In genomic region chr11:72103754-72104167, GRCh38 we compare ENCODE assay signal across 8 cellular contexts. TPM values are rescaled to one million over a fixed set of nuclear protein-coding genes. Genes with fewer than 3 reads are reported as not detected.
DNase-seq lines count a peak whose midpoint lies in the region; ATAC-seq, FAIRE-seq and TF ChIP-seq lines count a peak whose summit lies in the region.

No MANE protein-coding gene starts in this region.

- POLR2A ChIA-PET in HepG2 (lab: Yijun Ruan, JAX): interaction anchor here (1.3 to 2.4 kb wide), 2 partner anchors 9 to 63 kb away, joined by 5 to 13 read pairs; partner anchors contain the start of gene ANAPC15

- H3K4me3 ChIP-seq in adrenal gland (peak overlapping the region in 2 of 4 donors; percentile 91), HepG2 (replicated peaks in 1 of 3; ENCODE audit: insufficient read depth in 1 of 3, low read depth in 2 of 3, low read length in 3 of 3) (0 out of 6 replicates have a peak overlapping the region, but pooled peaks of 1 of the 3 experiments have one; percentile 12), thymus (ENCODE audit: low read length) (peak overlapping the region; percentile 67)

- TF ChIP-seq RAD21 in HepG2 (CRISPR knock-in tag; IDR thresholded peaks at IDR 0.05): no peak

- peaks cover 35 to 41% of the 10 kb centered on the region in 2 donors for H3K4me1 ChIP-seq in adrenal gland (replicated peaks in 1 of 2)
- H3K4me1 ChIP-seq in HepG2 (ENCODE audit: insufficient read depth, low read length): peaks cover 39% of the 10 kb centered on the region
- peaks cover 15% of the 10 kb centered on the region for H3K4me1 ChIP-seq in thymus (ENCODE audit: control insufficient read depth, insufficient read depth, low read length)

- TF ChIP-seq POLR2A in adrenal gland (IDR thresholded peaks at IDR 0.05): no peak
- no peak for TF ChIP-seq POLR2A in HepG2 (IDR thresholded peaks at IDR 0.05; ENCODE audit: insufficient read depth in 1 of 2, low read depth in 2 of 2, low read length in 2 of 2)

- no peak for DNase-seq in activated CD4-positive, alpha-beta T cell treated with anti-CD3 and anti-CD28 coated beads, Interleukin-2, amount 10 ng/mL, durations not matched to agents 24 days and 14 days
- no peak for DNase-seq in activated CD4-positive, alpha-beta T cell treated with anti-CD3 and anti-CD28 coated beads, Interleukin-2, amount 50 U/mL, for 4 hours
- DNase-seq in adrenal gland (no peak), HepG2 (ENCODE audit: low spot score) (no peak)
- DNase-seq in stimulated activated CD4-positive, alpha-beta T cell treated with anti-CD3 and anti-CD28 coated beads, Interleukin-15, amount 100 ng/mL, for 24 hours: no peak

- H3K79me2 ChIP-seq in HepG2 (ENCODE audit: insufficient read depth, low read length): peaks cover 31% of the 10 kb centered on the region

- peaks cover 26% of the 10 kb centered on the region for H3K36me3 Mint-ChIP-seq in activated CD4-positive, alpha-beta T cell treated with anti-CD3 and anti-CD28 coated beads, Interleukin-2, amount 10 ng/mL, durations not matched to agents 24 days and 14 days (ENCODE audit: low read depth)

- H3K4me1 Mint-ChIP-seq in activated CD4-positive, alpha-beta T cell treated with anti-CD3 and anti-CD28 coated beads, Interleukin-2, amount 10 ng/mL, durations not matched to agents 24 days and 14 days: peaks cover 38% of the 10 kb centered on the region

- peak overlapping the region; percentile 98 for H3K4me3 Mint-ChIP-seq in activated CD4-positive, alpha-beta T cell treated with anti-CD3 and anti-CD28 coated beads, Interleukin-2, amount 10 ng/mL, durations not matched to agents 24 days and 14 days

- no peak overlapping the region; the same call in 1 of the 2 replicates for H3K9ac ChIP-seq in HepG2 (ENCODE audit: insufficient read depth, low read depth, low read length)

- H3K36me3 ChIP-seq in adrenal gland (replicated peaks in 1 of 2): peaks cover 0 to 6% of the 10 kb centered on the region in 2 donors
- H3K36me3 ChIP-seq in HepG2 (replicated peaks in 1 of 2; ENCODE audit: control insufficient read depth in 1 of 2, insufficient read depth in 2 of 2, low read length in 2 of 2): peaks cover 3 to 13% of the 10 kb centered on the region in 2 experiments; a peak in 3 of 5 replicates
- H3K36me3 ChIP-seq in thymus (ENCODE audit: control insufficient read depth, insufficient read depth): peaks cover 16% of the 10 kb centered on the region

- peak overlapping the region; percentile 51 for H3K4me2 ChIP-seq in HepG2 (ENCODE audit: low read depth, low read length)

- H3K27ac ChIP-seq in adrenal gland (peak overlapping the region in 4 of 5 donors; percentile 71 to 95 (median 86)), HepG2 (ENCODE audit: extremely low read length, insufficient read depth, low read length) (peak overlapping the region; percentile 62), thymus (ENCODE audit: low read depth) (peak overlapping the region; percentile 86)

- no peaks in the 10 kb centered on the region for H3K9me3 Mint-ChIP-seq in activated CD4-positive, alpha-beta T cell treated with anti-CD3 and anti-CD28 coated beads, Interleukin-2, amount 10 ng/mL, durations not matched to agents 24 days and 14 days

- H4K20me1 ChIP-seq in HepG2 (ENCODE audit: insufficient read depth, low read length): no peaks in the 10 kb centered on the region

- peak in 1 of 6 experiments; percentile 35 for TF ChIP-seq CTCF in adrenal gland (IDR thresholded peaks at IDR 0.05)
- TF ChIP-seq CTCF in HepG2 (CRISPR knock-in tag; IDR thresholded peaks at IDR 0.05): no peak

- in situ Hi-C loops in HepG2 (cut with HindIII; ENCODE audit: extremely low pct_ligation_motif_present, low pct_unique_long_range_greater_than_20kb): no loop called here

- no peak overlapping the region for H2AFZ ChIP-seq in HepG2 (ENCODE audit: low read length)

- peak overlapping the region; percentile 94 for H3K27ac Mint-ChIP-seq in activated CD4-positive, alpha-beta T cell treated with anti-CD3 and anti-CD28 coated beads, Interleukin-2, amount 10 ng/mL, durations not matched to agents 24 days and 14 days

- no peaks in the 10 kb centered on the region for H3K9me3 ChIP-seq in adrenal gland (replicated peaks in 1 of 3)
- H3K9me3 ChIP-seq in HepG2 (ENCODE audit: low read length): no peaks in the 10 kb centered on the region
- no peaks in the 10 kb centered on the region for H3K9me3 ChIP-seq in thymus (ENCODE audit: control insufficient read depth)

- CTCF ChIA-PET in HepG2 (lab: Yijun Ruan, JAX; ENCODE audit: low intra/inter-chr PET ratio, low total read pairs): no interaction called here

- H3K27me3 ChIP-seq in adrenal gland (no peaks in the 10 kb centered on the region), HepG2 (ENCODE audit: control insufficient read depth in 1 of 2, insufficient read depth in 2 of 2, low read length in 2 of 2) (no peaks in the 10 kb centered on the region; a peak in 1 of 5 replicates), thymus (ENCODE audit: control insufficient read depth, insufficient read depth) (no peaks in the 10 kb centered on the region)

- no peak for TF ChIP-seq EP300 in HepG2 (IDR thresholded peaks at IDR 0.05; ENCODE audit: low read depth in 2 of 2, low read length in 2 of 2)
- TF ChIP-seq EP300 in HepG2 (CRISPR knock-in tag; IDR thresholded peaks at IDR 0.05; ENCODE audit: borderline replicate concordance): no peak

- 78 to 85% (median 81%) methylated on average over 11 of the region's 11 CpGs for WGBS in adrenal gland, 4 donors
- 99% methylated on average over 9 of the region's 11 CpGs for WGBS in HepG2 (ENCODE audit: low lambda C conversion rate)
- 88% methylated on average over 11 of the region's 11 CpGs for WGBS in thymus

- BruUV-seq in HepG2 (replicated peaks; lab: Mats Ljungman, UMichigan): TSS peak; percentile 91

- H3K27me3 Mint-ChIP-seq in activated CD4-positive, alpha-beta T cell treated with anti-CD3 and anti-CD28 coated beads, Interleukin-2, amount 10 ng/mL, durations not matched to agents 24 days and 14 days: no peaks in the 10 kb centered on the region

- no peak for FAIRE-seq in HepG2 (lab: Jason Lieb, UNC)

- intact Hi-C loops in activated CD4-positive, alpha-beta T cell treated with anti-CD3 and anti-CD28 coated beads, Interleukin-2, amount 10 ng/mL, durations not matched to agents 24 days and 14 days (cut with micrococcal nuclease): loop anchor here (1.0 to 5.0 kb wide), 5 partner anchors 9 to 175 kb away; partner anchors contain the start of genes ANAPC15, LRRC51, NUMA1 and RNF121
- intact Hi-C loops in adrenal gland (cut with DNase I) (loop anchor here in 1 of 2 donors (10.0 kb wide), 1 partner anchor 331 kb away; the partner anchor contains the start of gene CLPB), HepG2 (cut with micrococcal nuclease; ENCODE audit: unreplicated experiment) (loop anchor here (1.0 to 2.0 kb wide), 2 partner anchors 9 to 23 kb away; partner anchors contain the start of genes ANAPC15, LRRC51 and NUMA1)

- ATAC-seq in HepG2: no peak
- no peak for ATAC-seq in GM21423 (IDR thresholded peaks at IDR 0.05; ENCODE audit: unreplicated experiment)
- no peak for ATAC-seq in HG03196 (IDR thresholded peaks at IDR 0.05; ENCODE audit: unreplicated experiment)

RNA-seq across cellular contexts. Expression of gene LAMTOR1, which starts 0.7 kb away (rescaled TPM):
- total RNA-seq in activated CD4-positive, alpha-beta T cell treated with anti-CD3 and anti-CD28 coated beads, Interleukin-2, amount 10 ng/mL, durations not matched to agents 24 days and 14 days: 78.6 and 81.4 TPM in 2 replicates
- total RNA-seq in adrenal gland: 100 to 1,000 TPM; 107 to 297 (median 165) TPM
- 100 to 1,000 TPM in 1 of 3 donors, 10 to 100 TPM in 2; 86.1 to 140 (median 89.1) TPM for polyA plus RNA-seq in adrenal gland
- total RNA-seq in HepG2 (2016; rRNA removed; fragmentation: Illumina TruSeq; extraction: Trizol): 63.4 and 66.0 TPM in 2 replicates
- total RNA-seq in HepG2 (2016; cell fraction: cytosol; rRNA removed; fragmentation: Illumina TruSeq; extraction: Trizol; ENCODE audit: low read depth): 126 and 135 TPM in 2 replicates
- total RNA-seq in HepG2 (2016; cell fraction: insoluble cytoplasmic fraction; rRNA removed; fragmentation: Illumina TruSeq; extraction: Trizol): 54.5 and 63.4 TPM in 2 replicates
- 137 and 158 TPM in 2 replicates for total RNA-seq in HepG2 (2016; cell fraction: membrane; rRNA removed; fragmentation: Illumina TruSeq; extraction: Trizol)
- 32.3 and 35.3 TPM in 2 replicates for total RNA-seq in HepG2 (2016; cell fraction: nucleus; rRNA removed; fragmentation: Illumina TruSeq; extraction: Trizol)
- 60.4 and 68.2 TPM in 2 replicates for polyA plus RNA-seq in HepG2 (2011; rRNA removed)
- polyA plus RNA-seq in HepG2 (2011; cell fraction: cytosol; rRNA removed): 55.4 and 70.7 TPM in 2 replicates
- 50.2 and 55.1 TPM in 2 replicates for polyA plus RNA-seq in HepG2 (2011; cell fraction: nucleus; rRNA removed)
- 45.2 and 46.6 TPM in 2 replicates for polyA plus RNA-seq in HepG2 (2012)
- 209 and 215 TPM in 2 replicates for polyA plus RNA-seq in HepG2 (2016; cell fraction: cytosol; fragmentation: Illumina TruSeq; extraction: Trizol; ENCODE audit: low read depth)
- 81.6 and 89.9 TPM in 2 replicates for polyA plus RNA-seq in HepG2 (2016; cell fraction: insoluble cytoplasmic fraction; fragmentation: Illumina TruSeq; extraction: Trizol; ENCODE audit: low read depth)
- polyA plus RNA-seq in HepG2 (2016; cell fraction: membrane; fragmentation: Illumina TruSeq; extraction: Trizol; ENCODE audit: low read depth): 210 and 214 TPM in 2 replicates
- polyA plus RNA-seq in HepG2 (2016; cell fraction: nucleus; fragmentation: Illumina TruSeq; extraction: Trizol; ENCODE audit: insufficient read depth, low read depth): 62.0 and 71.8 TPM in 2 replicates
- polyA minus RNA-seq in HepG2 (2011; rRNA and poly(A)+ RNA removed; ENCODE audit: low replicate concordance): 222 and 285 TPM in 2 replicates
- polyA minus RNA-seq in HepG2 (2011; cell fraction: cytosol; rRNA and poly(A)+ RNA removed): 43.9 and 45.7 TPM in 2 replicates
- 42.5 and 48.2 TPM in 2 replicates for polyA minus RNA-seq in HepG2 (2011; cell fraction: nucleus; rRNA and poly(A)+ RNA removed)
- polyA plus RNA-seq in thymus: 104 TPM

RNA-seq across cellular contexts. Expression of gene TOMT, which starts 2.0 kb away (rescaled TPM):
- not detected in 2 replicates for total RNA-seq in activated CD4-positive, alpha-beta T cell treated with anti-CD3 and anti-CD28 coated beads, Interleukin-2, amount 10 ng/mL, durations not matched to agents 24 days and 14 days
- total RNA-seq in adrenal gland (not detected), HepG2 (2016; rRNA removed; fragmentation: Illumina TruSeq; extraction: Trizol) (not detected in 2 replicates)
- polyA plus RNA-seq in adrenal gland (not detected), HepG2 (2011; rRNA removed) (not detected in 2 replicates), thymus (not detected)
- not detected in 2 replicates for total RNA-seq in HepG2 (2016; cell fraction: cytosol; rRNA removed; fragmentation: Illumina TruSeq; extraction: Trizol; ENCODE audit: low read depth)
- not detected in 2 replicates for total RNA-seq in HepG2 (2016; cell fraction: insoluble cytoplasmic fraction; rRNA removed; fragmentation: Illumina TruSeq; extraction: Trizol)
- not detected in 2 replicates for total RNA-seq in HepG2 (2016; cell fraction: membrane; rRNA removed; fragmentation: Illumina TruSeq; extraction: Trizol)
- not detected in 2 replicates for total RNA-seq in HepG2 (2016; cell fraction: nucleus; rRNA removed; fragmentation: Illumina TruSeq; extraction: Trizol)
- polyA plus RNA-seq in HepG2 (2011; cell fraction: cytosol; rRNA removed): not detected in 2 replicates
- polyA plus RNA-seq in HepG2 (2011; cell fraction: nucleus; rRNA removed): 0.18 TPM in 1 of 2 replicates, not detected in the other
- polyA plus RNA-seq in HepG2 (2012): not detected in 2 replicates
- polyA plus RNA-seq in HepG2 (2016; cell fraction: cytosol; fragmentation: Illumina TruSeq; extraction: Trizol; ENCODE audit: low read depth): not detected in 2 replicates
- not detected in 2 replicates for polyA plus RNA-seq in HepG2 (2016; cell fraction: insoluble cytoplasmic fraction; fragmentation: Illumina TruSeq; extraction: Trizol; ENCODE audit: low read depth)
- not detected in 2 replicates for polyA plus RNA-seq in HepG2 (2016; cell fraction: membrane; fragmentation: Illumina TruSeq; extraction: Trizol; ENCODE audit: low read depth)
- polyA plus RNA-seq in HepG2 (2016; cell fraction: nucleus; fragmentation: Illumina TruSeq; extraction: Trizol; ENCODE audit: insufficient read depth, low read depth): not detected in 2 replicates
- not detected in 2 replicates for polyA minus RNA-seq in HepG2 (2011; rRNA and poly(A)+ RNA removed; ENCODE audit: low replicate concordance)
- not detected in 2 replicates for polyA minus RNA-seq in HepG2 (2011; cell fraction: cytosol; rRNA and poly(A)+ RNA removed)
- polyA minus RNA-seq in HepG2 (2011; cell fraction: nucleus; rRNA and poly(A)+ RNA removed): not detected in 2 replicates

RNA-seq across cellular contexts. Expression of gene ANAPC15, which starts 8.7 kb away (rescaled TPM):
- total RNA-seq in activated CD4-positive, alpha-beta T cell treated with anti-CD3 and anti-CD28 coated beads, Interleukin-2, amount 10 ng/mL, durations not matched to agents 24 days and 14 days: 52.1 and 54.9 TPM in 2 replicates
- total RNA-seq in adrenal gland (10 to 100 TPM; 15.3 to 36.6 (median 33.9) TPM), HepG2 (2016; rRNA removed; fragmentation: Illumina TruSeq; extraction: Trizol) (25.2 and 25.7 TPM in 2 replicates)
- polyA plus RNA-seq in adrenal gland (10 to 100 TPM; 62.7 to 80.0 (median 77.1) TPM), HepG2 (2011; rRNA removed) (16.5 and 18.8 TPM in 2 replicates), thymus (56.3 TPM)
- total RNA-seq in HepG2 (2016; cell fraction: cytosol; rRNA removed; fragmentation: Illumina TruSeq; extraction: Trizol; ENCODE audit: low read depth): 42.2 and 48.2 TPM in 2 replicates
- total RNA-seq in HepG2 (2016; cell fraction: insoluble cytoplasmic fraction; rRNA removed; fragmentation: Illumina TruSeq; extraction: Trizol): 24.5 and 26.9 TPM in 2 replicates
- total RNA-seq in HepG2 (2016; cell fraction: membrane; rRNA removed; fragmentation: Illumina TruSeq; extraction: Trizol): 37.1 and 49.0 TPM in 2 replicates
- 16.1 and 21.3 TPM in 2 replicates for total RNA-seq in HepG2 (2016; cell fraction: nucleus; rRNA removed; fragmentation: Illumina TruSeq; extraction: Trizol)
- 19.3 and 19.5 TPM in 2 replicates for polyA plus RNA-seq in HepG2 (2011; cell fraction: cytosol; rRNA removed)
- polyA plus RNA-seq in HepG2 (2011; cell fraction: nucleus; rRNA removed): 13.9 and 15.6 TPM in 2 replicates
- polyA plus RNA-seq in HepG2 (2012): 13.7 and 14.9 TPM in 2 replicates
- 44.0 and 55.6 TPM in 2 replicates for polyA plus RNA-seq in HepG2 (2016; cell fraction: cytosol; fragmentation: Illumina TruSeq; extraction: Trizol; ENCODE audit: low read depth)
- 22.3 and 27.7 TPM in 2 replicates for polyA plus RNA-seq in HepG2 (2016; cell fraction: insoluble cytoplasmic fraction; fragmentation: Illumina TruSeq; extraction: Trizol; ENCODE audit: low read depth)
- polyA plus RNA-seq in HepG2 (2016; cell fraction: membrane; fragmentation: Illumina TruSeq; extraction: Trizol; ENCODE audit: low read depth): 39.1 and 47.1 TPM in 2 replicates
- polyA plus RNA-seq in HepG2 (2016; cell fraction: nucleus; fragmentation: Illumina TruSeq; extraction: Trizol; ENCODE audit: insufficient read depth, low read depth): 19.5 and 20.8 TPM in 2 replicates
- 13.6 and 56.8 TPM in 2 replicates for polyA minus RNA-seq in HepG2 (2011; rRNA and poly(A)+ RNA removed; ENCODE audit: low replicate concordance)
- 2.2 and 3.7 TPM in 2 replicates for polyA minus RNA-seq in HepG2 (2011; cell fraction: cytosol; rRNA and poly(A)+ RNA removed)
- polyA minus RNA-seq in HepG2 (2011; cell fraction: nucleus; rRNA and poly(A)+ RNA removed): 16.4 and 21.0 TPM in 2 replicates

RNA-seq across cellular contexts. Expression of gene LRRC51, which starts 23.1 kb away (rescaled TPM):
- total RNA-seq in activated CD4-positive, alpha-beta T cell treated with anti-CD3 and anti-CD28 coated beads, Interleukin-2, amount 10 ng/mL, durations not matched to agents 24 days and 14 days: 7.0 and 7.1 TPM in 2 replicates
- total RNA-seq in adrenal gland (10 to 100 TPM in 5 of 8 donors, 1 to 10 TPM in 3; 2.4 to 15.4 (median 11.2) TPM), HepG2 (2016; rRNA removed; fragmentation: Illumina TruSeq; extraction: Trizol) (6.0 and 6.4 TPM in 2 replicates)
- polyA plus RNA-seq in adrenal gland (10 to 100 TPM in 2 of 3 donors, 1 to 10 TPM in 1; 5.3 to 15.7 (median 10.4) TPM), HepG2 (2011; rRNA removed) (3.4 and 5.3 TPM in 2 replicates), thymus (5.3 TPM)
- total RNA-seq in HepG2 (2016; cell fraction: cytosol; rRNA removed; fragmentation: Illumina TruSeq; extraction: Trizol; ENCODE audit: low read depth): 5.0 and 9.1 TPM in 2 replicates
- total RNA-seq in HepG2 (2016; cell fraction: insoluble cytoplasmic fraction; rRNA removed; fragmentation: Illumina TruSeq; extraction: Trizol): 5.4 and 7.4 TPM in 2 replicates
- total RNA-seq in HepG2 (2016; cell fraction: membrane; rRNA removed; fragmentation: Illumina TruSeq; extraction: Trizol): 11.2 and 16.0 TPM in 2 replicates
- 1.8 TPM in 2 replicates for total RNA-seq in HepG2 (2016; cell fraction: nucleus; rRNA removed; fragmentation: Illumina TruSeq; extraction: Trizol)
- polyA plus RNA-seq in HepG2 (2011; cell fraction: cytosol; rRNA removed): 4.4 and 18.0 TPM in 2 replicates
- 3.6 and 3.9 TPM in 2 replicates for polyA plus RNA-seq in HepG2 (2011; cell fraction: nucleus; rRNA removed)
- polyA plus RNA-seq in HepG2 (2012): 2.3 and 4.8 TPM in 2 replicates
- 11.7 and 14.5 TPM in 2 replicates for polyA plus RNA-seq in HepG2 (2016; cell fraction: cytosol; fragmentation: Illumina TruSeq; extraction: Trizol; ENCODE audit: low read depth)
- polyA plus RNA-seq in HepG2 (2016; cell fraction: insoluble cytoplasmic fraction; fragmentation: Illumina TruSeq; extraction: Trizol; ENCODE audit: low read depth): 6.4 and 8.4 TPM in 2 replicates
- 8.9 and 11.6 TPM in 2 replicates for polyA plus RNA-seq in HepG2 (2016; cell fraction: membrane; fragmentation: Illumina TruSeq; extraction: Trizol; ENCODE audit: low read depth)
- polyA plus RNA-seq in HepG2 (2016; cell fraction: nucleus; fragmentation: Illumina TruSeq; extraction: Trizol; ENCODE audit: insufficient read depth, low read depth): 6.2 and 7.2 TPM in 2 replicates
- polyA minus RNA-seq in HepG2 (2011; rRNA and poly(A)+ RNA removed; ENCODE audit: low replicate concordance): 3.6 and 14.5 TPM in 2 replicates
- polyA minus RNA-seq in HepG2 (2011; cell fraction: cytosol; rRNA and poly(A)+ RNA removed): 1.5 and 4.6 TPM in 2 replicates
- polyA minus RNA-seq in HepG2 (2011; cell fraction: nucleus; rRNA and poly(A)+ RNA removed): 1.3 and 1.6 TPM in 2 replicates

RNA-seq across cellular contexts. Expression of gene NUMA1, which starts 23.4 kb away (rescaled TPM):
- 138 and 149 TPM in 2 replicates for total RNA-seq in activated CD4-positive, alpha-beta T cell treated with anti-CD3 and anti-CD28 coated beads, Interleukin-2, amount 10 ng/mL, durations not matched to agents 24 days and 14 days
- total RNA-seq in adrenal gland (100 to 1,000 TPM; 158 to 380 (median 274) TPM), HepG2 (2016; rRNA removed; fragmentation: Illumina TruSeq; extraction: Trizol) (60.2 and 67.7 TPM in 2 replicates)
- polyA plus RNA-seq in adrenal gland (100 to 1,000 TPM in 2 of 3 donors, 10 to 100 TPM in 1; 86.7 to 677 (median 313) TPM), HepG2 (2011; rRNA removed) (57.3 and 65.8 TPM in 2 replicates), thymus (210 TPM)
- total RNA-seq in HepG2 (2016; cell fraction: cytosol; rRNA removed; fragmentation: Illumina TruSeq; extraction: Trizol; ENCODE audit: low read depth): 5.2 and 6.6 TPM in 2 replicates
- 55.8 and 59.6 TPM in 2 replicates for total RNA-seq in HepG2 (2016; cell fraction: insoluble cytoplasmic fraction; rRNA removed; fragmentation: Illumina TruSeq; extraction: Trizol)
- total RNA-seq in HepG2 (2016; cell fraction: membrane; rRNA removed; fragmentation: Illumina TruSeq; extraction: Trizol): 16.9 and 17.1 TPM in 2 replicates
- total RNA-seq in HepG2 (2016; cell fraction: nucleus; rRNA removed; fragmentation: Illumina TruSeq; extraction: Trizol): 51.9 and 58.7 TPM in 2 replicates
- polyA plus RNA-seq in HepG2 (2011; cell fraction: cytosol; rRNA removed): 23.8 and 38.7 TPM in 2 replicates
- 197 and 254 TPM in 2 replicates for polyA plus RNA-seq in HepG2 (2011; cell fraction: nucleus; rRNA removed)
- polyA plus RNA-seq in HepG2 (2012): 47.1 and 54.6 TPM in 2 replicates
- polyA plus RNA-seq in HepG2 (2016; cell fraction: cytosol; fragmentation: Illumina TruSeq; extraction: Trizol; ENCODE audit: low read depth): 2.2 and 2.8 TPM in 2 replicates
- polyA plus RNA-seq in HepG2 (2016; cell fraction: insoluble cytoplasmic fraction; fragmentation: Illumina TruSeq; extraction: Trizol; ENCODE audit: low read depth): 26.9 and 40.2 TPM in 2 replicates
- polyA plus RNA-seq in HepG2 (2016; cell fraction: membrane; fragmentation: Illumina TruSeq; extraction: Trizol; ENCODE audit: low read depth): 4.8 and 6.1 TPM in 2 replicates
- polyA plus RNA-seq in HepG2 (2016; cell fraction: nucleus; fragmentation: Illumina TruSeq; extraction: Trizol; ENCODE audit: insufficient read depth, low read depth): 97.1 and 105 TPM in 2 replicates
- 229 and 402 TPM in 2 replicates for polyA minus RNA-seq in HepG2 (2011; rRNA and poly(A)+ RNA removed; ENCODE audit: low replicate concordance)
- polyA minus RNA-seq in HepG2 (2011; cell fraction: cytosol; rRNA and poly(A)+ RNA removed): 45.5 and 48.0 TPM in 2 replicates
- polyA minus RNA-seq in HepG2 (2011; cell fraction: nucleus; rRNA and poly(A)+ RNA removed): 93.7 and 98.8 TPM in 2 replicates
